8 cellular contexts compared by ENCODE assay signal in the genomic region with DNA sequence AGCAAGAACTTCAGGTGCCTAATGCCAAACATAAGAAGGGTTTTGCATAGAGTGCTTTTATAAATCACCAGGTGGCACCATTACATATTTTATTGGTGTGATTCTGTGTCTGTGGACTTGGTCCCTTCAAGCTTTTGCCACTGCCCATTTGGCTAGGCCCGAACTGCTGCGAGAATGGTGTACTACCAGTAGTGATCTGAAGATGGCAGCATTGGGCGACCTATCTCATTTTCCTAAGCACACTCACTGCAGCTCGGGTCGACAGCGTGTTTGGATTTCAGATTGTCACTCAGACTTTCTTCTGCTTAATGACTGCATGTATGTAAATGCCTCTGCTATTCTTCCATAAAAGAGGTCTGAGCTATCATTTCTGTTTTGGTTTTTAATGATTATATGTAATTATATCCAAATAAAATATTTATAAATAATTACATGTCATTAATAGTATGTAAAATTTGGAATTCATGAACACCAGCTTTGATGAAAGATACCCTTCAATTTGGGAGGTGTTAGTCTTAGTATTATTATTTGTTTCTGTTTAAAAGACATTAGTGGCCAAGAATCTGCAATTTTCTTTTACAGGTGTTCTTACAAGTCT.
DNase-seq lines count a peak whose midpoint lies in the region; ATAC-seq lines count a peak whose summit lies in the region.

No MANE protein-coding gene starts in this region.

- no peak overlapping the region for H3K4me3 Mint-ChIP-seq in memory B cell

- no peaks in the 10 kb centered on the region for H3K9me3 Mint-ChIP-seq in memory B cell

- no peaks in the 10 kb centered on the region for H3K36me3 Mint-ChIP-seq in memory B cell

- ATAC-seq in GM21360 (IDR thresholded peaks at IDR 0.05; ENCODE audit: unreplicated experiment) (peak; percentile 98), HG03575 (IDR thresholded peaks at IDR 0.05; ENCODE audit: extremely low read depth, insufficient number of reproducible peaks, low FRiP score, unreplicated experiment) (peak; percentile 98), memory B cell (ENCODE audit: low read depth) (peak; percentile 78)

- H3K4me1 Mint-ChIP-seq in memory B cell = no peaks in the 10 kb centered on the region

- no peak overlapping the region for H3K27ac Mint-ChIP-seq in memory B cell

- peaks cover 11% of the 10 kb centered on the region for H3K27me3 Mint-ChIP-seq in memory B cell

- peak; percentile 82 for DNase-seq in D341Med (ENCODE audit: low spot score)
- DNase-seq in NCI-H748 treated with DMSO at 0.1 percent for 48 hours (lab: John Stamatoyannopoulos, UW) = peak; percentile 81
- DNase-seq in activated CD4-positive, alpha-beta T cell treated with anti-CD3 and anti-CD28 coated beads, Interleukin-2, amount 50 U/mL, for 48 hours = peak; percentile 59 to 70
- DNase-seq in effector CD4-positive, alpha-beta T cell = peak; percentile 30
- peak; percentile 54 to 57 for DNase-seq in memory B cell (ENCODE audit: low spot score in 2 of 2)
- peak; percentile 20 for DNase-seq in stimulated activated CD8-positive, alpha-beta memory T cell treated with anti-CD3 and anti-CD28 coated beads, Interleukin-4, amount 100 ng/mL, for 24 hours (ENCODE audit: low read depth)

Comparison
In these comparisons a context has a peak if more than half of its experiments do, and no peak if none do; other contexts are left out.
1. Peak in every context shown above with its lines: DNase-seq and ATAC-seq.
2. DNase-seq: peak in every context shown above with its lines; median percentile 82 in D341Med; 81 in NCI-H748 treated with DMSO at 0.1 percent for 48 hours; 64 in activated CD4-positive, alpha-beta T cell treated with anti-CD3 and anti-CD28 coated beads, Interleukin-2, amount 50 U/mL, for 48 hours; 56 in memory B cell; 30 in effector CD4-positive, alpha-beta T cell; 20 in stimulated activated CD8-positive, alpha-beta memory T cell treated with anti-CD3 and anti-CD28 coated beads, Interleukin-4, amount 100 ng/mL, for 24 hours.